Comparison of ENCODE assay signal across 29 cellular contexts in genomic region chr1:236761397-236762132, GRCh38.
"Had no signal": no experiment of that assay in that cellular context is flagged by ENCODE, and none has a peak within 500 bp of the region (broad histone marks: within the 10 kb centered on the region; RNA-seq: fewer than 3 reads in every experiment).

No MANE protein-coding gene starts in this region.

- ATAC-seq: activated CD8-positive, alpha-beta T cell treated with anti-CD3 and anti-CD28 coated beads for 36 hours; activated T-cell treated with anti-CD3 and anti-CD28 coated beads, Interleukin-2, amount 50 U/mL, for 72 hours; activated T-helper 17 cell treated with anti-CD3 and anti-CD28 coated beads, Interleukin-2, amount 50 U/mL, for 72 hours; Panc1 had no signal

- H3K4me3 ChIP-seq: ascending aorta, breast epithelium, SJCRH30, SK-N-MC had no signal

- H3K27ac ChIP-seq: ascending aorta, breast epithelium, SJCRH30, SK-N-MC, WERI-Rb-1 had no signal

- DNase-seq: activated CD4-positive, alpha-beta T cell treated with anti-CD3 and anti-CD28 coated beads for 1 hour; activated CD4-positive, alpha-beta T cell treated with anti-CD3 and anti-CD28 coated beads for 48 hours; activated CD4-positive, alpha-beta T cell treated with anti-CD3 and anti-CD28 coated beads, Interleukin-2, amount 50 U/mL, for 4 hours; activated CD4-positive, CD25-positive, alpha-beta regulatory T cell; activated effector memory CD4-positive, alpha-beta T cell treated with anti-CD3 and anti-CD28 coated beads, Interleukin-2, amount 50 U/mL, for 16 hours; activated naive CD8-positive, alpha-beta T cell treated with anti-CD3 and anti-CD28 coated beads, Interleukin-2, amount 10 ng/mL, durations not matched to agents 7 days and 5 days; activated T-cell treated with anti-CD3 and anti-CD28 coated beads, Interleukin-2, amount 50 U/mL, for 1 hour; activated T-cell treated with anti-CD3 and anti-CD28 coated beads, Interleukin-2, amount 50 U/mL, for 72 hours; amygdala; central memory CD4-positive, alpha-beta T cell; Karpas-422; MM.1S; MV-4-11; NCI-H1092; NCI-H1436 treated with DMSO at 0.1 percent for 48 hours; NCI-H1694 treated with DMSO at 0.1 percent for 48 hours; NCI-H2029; NCI-H345; NCI-H524 treated with DMSO at 0.1 percent for 48 hours; SHP77; SJCRH30; T1000; WERI-Rb-1 had no signal

- H3K36me3 ChIP-seq: breast epithelium, WERI-Rb-1 had no signal

- H3K4me1 ChIP-seq: ascending aorta, breast epithelium, SJCRH30 had no signal

- H3K27me3 ChIP-seq: ascending aorta, breast epithelium, SJCRH30 had no signal

- H3K9me3 ChIP-seq: ascending aorta, breast epithelium, SJCRH30 had no signal
